36 cellular contexts compared by ENCODE assay signal in the genomic region with DNA sequence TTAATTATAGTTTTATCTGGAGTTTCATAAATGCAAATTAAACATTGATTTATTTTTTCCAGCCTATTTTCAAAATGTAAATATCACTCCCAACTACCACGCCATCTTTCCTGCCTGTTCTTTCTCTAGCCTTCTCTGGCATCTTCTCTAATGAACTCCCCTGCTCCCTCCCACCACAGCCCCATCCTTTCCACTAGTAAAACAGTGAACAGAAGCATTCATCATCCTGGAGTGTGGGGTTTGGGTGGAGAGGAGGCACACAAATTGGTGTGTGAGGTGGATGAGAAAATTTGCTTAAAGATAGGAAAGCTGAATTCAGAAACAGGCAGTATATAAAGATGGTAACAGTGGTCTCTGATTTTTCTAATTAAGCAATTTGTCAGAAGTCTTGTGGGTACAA.
"Had no signal": no experiment of that assay in that cellular context is flagged by ENCODE, and none has a peak within 500 bp of the region (broad histone marks: within the 10 kb centered on the region; RNA-seq: fewer than 3 reads in every experiment).

No MANE protein-coding gene starts in this region.

- H3K9me3 ChIP-seq: MG63 had no signal

- H3K4me3 ChIP-seq: MG63 had no signal

- H3K27ac ChIP-seq: KMS-11 had no signal

- H3K4me2 ChIP-seq: KMS-11 had no signal

- H3K36me3 ChIP-seq: MG63 had no signal

- DNase-seq: Karpas-422, Kasumi-1, KG1, MG63, MM.1S, MV-4-11, NCI-H1048, NCI-H1092, NCI-H1092 treated with DMSO at 0.1 percent for 48 hours, NCI-H1105, NCI-H1105 treated with DMSO at 0.1 percent for 48 hours, NCI-H1417, NCI-H1417 treated with DMSO at 0.1 percent for 48 hours, NCI-H1436, NCI-H1436 treated with DMSO at 0.1 percent for 48 hours, NCI-H146, NCI-H1694, NCI-H1694 treated with DMSO at 0.1 percent for 48 hours, NCI-H187, NCI-H187 treated with DMSO at 0.1 percent for 48 hours, NCI-H1930, NCI-H2029, NCI-H2029 treated with DMSO at 0.1 percent for 48 hours, NCI-H2081, NCI-H2081 treated with DMSO at 0.1 percent for 48 hours, NCI-H2107, NCI-H2171, NCI-H2171 treated with DMSO at 0.1 percent for 48 hours, NCI-H2227 treated with DMSO at 0.1 percent for 48 hours, NCI-H226, NCI-H345, NCI-H446, NCI-H446 treated with DMSO at 0.1 percent for 48 hours, NCI-H510A, NCI-H510A treated with DMSO at 0.1 percent for 48 hours had no signal

- H3K27me3 ChIP-seq: MG63 had no signal

- H3K9ac ChIP-seq: KMS-11 had no signal
